In the genomic region with DNA sequence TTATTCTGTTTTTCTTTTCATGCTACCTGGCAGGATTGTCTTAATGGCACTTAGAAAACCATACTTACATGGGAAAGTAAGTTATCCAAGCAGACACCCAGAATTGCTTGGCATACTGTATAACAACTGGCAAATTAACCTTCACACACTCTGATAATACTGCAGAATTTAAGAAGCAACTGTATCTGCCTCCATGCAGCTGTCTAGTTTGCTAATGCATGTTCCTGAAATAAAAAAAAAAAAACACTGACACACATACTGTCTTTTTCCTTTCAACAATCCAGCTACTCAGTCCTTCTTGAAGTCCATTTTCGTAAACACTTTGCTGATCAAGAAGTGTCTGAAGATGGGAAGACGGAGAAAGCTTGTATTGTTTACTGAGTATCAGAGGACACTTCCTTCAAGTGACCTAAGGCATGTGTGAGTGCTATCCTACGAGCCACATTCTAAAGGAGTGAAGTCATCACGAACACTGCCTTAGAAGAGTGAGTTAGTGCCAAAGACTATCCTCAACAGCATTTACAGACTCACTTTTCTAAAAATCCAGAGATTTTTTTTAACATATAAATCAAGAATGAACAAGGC, we compare ENCODE assay signal across 11 cellular contexts.
A peak's percentile ranks its signal among the peaks of the same experiment; 100 is the strongest.
DNase-seq lines count a peak whose midpoint lies in the region; ATAC-seq and TF ChIP-seq lines count a peak whose summit lies in the region.
"Had no signal": no experiment of that assay in that cellular context is flagged by ENCODE, and none has a peak within 500 bp of the region (broad histone marks: within the 10 kb centered on the region; RNA-seq: fewer than 3 reads in every experiment).

No MANE protein-coding gene starts in this region.

- DNase-seq in HFF-Myc (ENCODE audit: extremely low read depth, low read depth), result peak; percentile 45
- DNase-seq in glomerular visceral epithelial cell (ENCODE audit: extremely low spot score), result peak; percentile 52
- DNase-seq in retina, result peak; percentile 14
- no peak for DNase-seq in NCI-H146 (lab: John Stamatoyannopoulos, UW)
- DNase-seq in NCI-H524 (lab: John Stamatoyannopoulos, UW), result no peak
- DNase-seq: activated naive CD8-positive, alpha-beta T cell treated with anti-CD3 and anti-CD28 coated beads for 36 hours; NCI-H1417 treated with DMSO at 0.1 percent for 48 hours had no signal

- TF ChIP-seq CTCF in HFF-Myc (IDR thresholded peaks at IDR 0.05; ENCODE audit: low read depth, low read length, missing control alignments), result no peak

- ATAC-seq in SK-N-SH treated with all-trans-retinoic acid at 6 μM for 48 hours, result peak; percentile 93
- no peak for ATAC-seq in HG03159 (IDR thresholded peaks at IDR 0.05; ENCODE audit: unreplicated experiment)
- no peak for ATAC-seq in GM18861 (IDR thresholded peaks at IDR 0.05; ENCODE audit: unreplicated experiment)

- H3K4me3 ChIP-seq in HFF-Myc (replicated peaks; ENCODE audit: low read depth, low read length), result no peak overlapping the region
- H3K4me3 ChIP-seq: HAP-1 had no signal

TF ChIP-seq in SK-N-SH treated with all-trans-retinoic acid at 6 μM for 48 hours, 23 proteins besides CTCF, POLR2A, EP300 and RAD21:
- TF ChIP-seq GLIS3 (CRISPR knock-in tag; IDR thresholded peaks at IDR 0.05), result no peak
- TF ChIP-seq CSDC2 (CRISPR knock-in tag; IDR thresholded peaks at IDR 0.05), result no peak
- no peak for TF ChIP-seq ZNF565 (CRISPR knock-in tag; conservative IDR thresholded peaks at IDR 0.05; ENCODE audit: low read depth)
- TF ChIP-seq TCF4 (CRISPR knock-in tag; IDR thresholded peaks at IDR 0.05; ENCODE audit: borderline replicate concordance), result no peak
- no peak for TF ChIP-seq TSHZ2 (CRISPR knock-in tag; IDR thresholded peaks at IDR 0.05)
TF ChIP-seq in SK-N-SH treated with all-trans-retinoic acid at 6 μM for 48 hours: peak in this region for 0.

Comparison
In these comparisons a context has a peak if more than half of its experiments do, and no peak if none do; other contexts are left out.
1. DNase-seq: peak in HFF-Myc (single experiment), glomerular visceral epithelial cell (single experiment) and retina (single experiment); none in NCI-H146 (single experiment) and NCI-H524 (0 of 2).